ENCODE assay signal across 1 cellular context in genomic region chr7:158649279-158649678, GRCh38.
TF ChIP-seq lines count a peak whose summit lies in the region.

No MANE protein-coding gene starts in this region.

TF ChIP-seq in GM23338, 12 proteins besides CTCF, POLR2A, EP300 and RAD21 (continued from another document):
- TF ChIP-seq ZNF462 (CRISPR knock-in tag; IDR thresholded peaks at IDR 0.05) (no peak), ZNF114 (CRISPR knock-in tag; IDR thresholded peaks at IDR 0.05) (no peak), STAT1 (IDR thresholded peaks at IDR 0.05; ENCODE audit: unreplicated experiment) (no peak)
